ENCODE assay signal across 24 cellular contexts in genomic region chr12:89988156-89988555, GRCh38.
"Had no signal": no experiment of that assay in that cellular context is flagged by ENCODE, and none has a peak within 500 bp of the region (broad histone marks: within the 10 kb centered on the region; RNA-seq: fewer than 3 reads in every experiment).

No MANE protein-coding gene starts in this region.

- ATAC-seq: activated CD4-positive, CD25-positive, alpha-beta regulatory T cell treated with anti-CD3 and anti-CD28 coated beads, Interleukin-2, amount 50 U/mL, for 24 hours; body of pancreas; gastrocnemius medialis; natural killer cell treated with Interleukin-12 subunit alpha and Interleukin-12 subunit beta and Interleukin-15 and Interleukin-18, amount 100 ng/mL, for 72 hours; T-cell had no signal

- H3K4me3 ChIP-seq: body of pancreas, cardiac muscle cell, gastrocnemius medialis, left ventricle myocardium inferior, sigmoid colon, spleen, thoracic aorta had no signal

- DNase-seq: activated CD4-positive, alpha-beta memory T cell treated with anti-CD3 and anti-CD28 coated beads, Interleukin-2, amount 10 ng/mL, durations not matched to agents 7 days and 5 days; activated CD4-positive, alpha-beta T cell treated with anti-CD3 and anti-CD28 coated beads, Interleukin-2, amount 10 ng/mL, durations not matched to agents 24 days and 14 days; activated gamma-delta T cell; anterior cingulate cortex; body of pancreas; effector CD4-positive, alpha-beta T cell; erythroblast; gastrocnemius medialis; hippocampal formation; kidney glomerular epithelial cell; left ventricle myocardium inferior; mammary epithelial cell; nucleus accumbens; retina; sigmoid colon; spleen; stimulated activated CD4-positive, alpha-beta T cell treated with anti-CD3 and anti-CD28 coated beads, Interleukin-4, amount 100 ng/mL, for 24 hours; stimulated activated naive CD4-positive, alpha-beta T cell treated with Interleukin-2 at 50 U/mL for 16 hours; T-cell had no signal

- H3K36me3 ChIP-seq: cardiac muscle cell, gastrocnemius medialis, left ventricle myocardium inferior, sigmoid colon, spleen, thoracic aorta had no signal

- H3K4me1 ChIP-seq: body of pancreas, gastrocnemius medialis, left ventricle myocardium inferior, sigmoid colon had no signal

- H3K27ac ChIP-seq: body of pancreas, cardiac muscle cell, gastrocnemius medialis, left ventricle myocardium inferior, sigmoid colon, spleen, thoracic aorta, VCaP had no signal

- H3K27me3 ChIP-seq: body of pancreas, gastrocnemius medialis, sigmoid colon, spleen had no signal

- H3K9me3 ChIP-seq: body of pancreas, gastrocnemius medialis, left ventricle myocardium inferior, sigmoid colon, spleen, thoracic aorta had no signal
